In the genomic region with DNA sequence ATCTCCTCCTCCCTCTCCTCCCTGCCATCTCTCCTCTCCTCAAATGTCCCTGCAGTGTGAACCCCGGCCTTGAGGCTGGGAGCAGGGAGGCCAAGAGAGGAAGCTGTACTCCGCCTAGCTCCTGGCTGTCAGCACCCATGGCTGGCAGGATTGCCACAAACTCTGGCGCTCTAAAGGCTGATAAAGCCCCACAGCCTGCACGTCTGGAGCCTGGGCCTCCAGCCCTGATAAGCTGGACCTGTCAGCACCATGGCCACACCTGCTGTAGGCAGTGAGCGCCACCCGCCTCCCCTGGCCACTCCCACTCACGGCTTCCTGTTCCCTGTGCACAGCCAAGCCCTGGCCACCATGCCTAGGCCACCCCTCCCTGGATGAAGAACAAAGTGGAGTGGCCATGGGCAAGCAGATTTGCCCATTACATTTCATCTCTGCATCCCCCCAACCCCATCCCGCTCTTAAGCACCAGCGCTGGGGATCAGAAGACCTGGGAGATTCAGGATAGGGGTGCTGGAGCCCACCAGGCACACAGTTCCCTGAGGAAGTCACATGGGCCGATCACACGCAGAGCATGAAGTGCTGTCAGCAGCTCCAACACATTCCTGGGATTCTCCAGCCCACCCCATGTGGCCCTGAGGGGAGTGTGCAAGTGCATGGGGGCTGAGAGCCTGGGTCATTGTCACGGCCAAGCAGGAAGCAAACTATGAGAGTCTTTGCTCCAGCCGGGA, we compare ENCODE assay signal across 11 cellular contexts. TPM values are rescaled to one million over a fixed set of nuclear protein-coding genes. Genes with fewer than 3 reads are reported as not detected.
DNase-seq lines count a peak whose midpoint lies in the region; ATAC-seq and TF ChIP-seq lines count a peak whose summit lies in the region.
"Had no signal": no experiment of that assay in that cellular context is flagged by ENCODE, and none has a peak within 500 bp of the region (broad histone marks: within the 10 kb centered on the region; RNA-seq: fewer than 3 reads in every experiment).

No MANE protein-coding gene starts in this region.

- no peak overlapping the region for H3K27ac Mint-ChIP-seq in activated CD4-positive, alpha-beta T cell treated with anti-CD3 and anti-CD28 coated beads, Interleukin-2, amount 10 ng/mL, durations not matched to agents 24 days and 14 days
- peak overlapping the region; percentile 26 for H3K27ac Mint-ChIP-seq in type B pancreatic cell

- H2AFZ ChIP-seq in Karpas-422 (ENCODE audit: low read length) = no peak overlapping the region

- H3K79me2 ChIP-seq in Karpas-422 (ENCODE audit: low read length) = no peaks in the 10 kb centered on the region

- intact Hi-C loops in activated CD4-positive, alpha-beta T cell treated with anti-CD3 and anti-CD28 coated beads, Interleukin-2, amount 10 ng/mL, durations not matched to agents 24 days and 14 days (cut with micrococcal nuclease) = no loop called here
- intact Hi-C loops in left ventricle myocardium superior (cut with micrococcal nuclease) = no loop called here

- H3K36me3 Mint-ChIP-seq in activated CD4-positive, alpha-beta T cell treated with anti-CD3 and anti-CD28 coated beads, Interleukin-2, amount 10 ng/mL, durations not matched to agents 24 days and 14 days (ENCODE audit: low read depth) = no peaks in the 10 kb centered on the region
- no peaks in the 10 kb centered on the region for H3K36me3 Mint-ChIP-seq in type B pancreatic cell

- H3K27ac ChIP-seq in RWPE2 (ENCODE audit: poor library complexity, severe bottlenecking) (no peak overlapping the region), Karpas-422 (ENCODE audit: low read length) (no peak overlapping the region)

- ATAC-seq in RWPE2 (ENCODE audit: low read depth) = peak; percentile 42; the same call in 2 of the 3 replicates
- peak; percentile 73 for ATAC-seq in left ventricle myocardium superior

- no peaks in the 10 kb centered on the region for H3K27me3 Mint-ChIP-seq in activated CD4-positive, alpha-beta T cell treated with anti-CD3 and anti-CD28 coated beads, Interleukin-2, amount 10 ng/mL, durations not matched to agents 24 days and 14 days
- H3K27me3 Mint-ChIP-seq in type B pancreatic cell = no peaks in the 10 kb centered on the region

- no peaks in the 10 kb centered on the region for H3K9me2 ChIP-seq in Karpas-422 (replicated peaks; ENCODE audit: insufficient read depth, low read length)

- H3K9ac ChIP-seq in Karpas-422 (ENCODE audit: low read length) = no peak overlapping the region

- peaks cover 5% of the 10 kb centered on the region for H3K4me1 Mint-ChIP-seq in activated CD4-positive, alpha-beta T cell treated with anti-CD3 and anti-CD28 coated beads, Interleukin-2, amount 10 ng/mL, durations not matched to agents 24 days and 14 days
- peaks cover 15% of the 10 kb centered on the region for H3K4me1 Mint-ChIP-seq in type B pancreatic cell (ENCODE audit: unreplicated experiment)

- H3K4me3 ChIP-seq in RWPE2 (ENCODE audit: severe bottlenecking) (no peak overlapping the region), Karpas-422 (ENCODE audit: low read length) (no peak overlapping the region)

- no peaks in the 10 kb centered on the region for H3K9me3 Mint-ChIP-seq in activated CD4-positive, alpha-beta T cell treated with anti-CD3 and anti-CD28 coated beads, Interleukin-2, amount 10 ng/mL, durations not matched to agents 24 days and 14 days
- H3K9me3 Mint-ChIP-seq in type B pancreatic cell = no peaks in the 10 kb centered on the region

- no peaks in the 10 kb centered on the region for H3K9me3 ChIP-seq in RWPE2 (ENCODE audit: severe bottlenecking)
- H3K9me3 ChIP-seq in Karpas-422 (ENCODE audit: low read length) = no peaks in the 10 kb centered on the region

- no peak overlapping the region for H3K4me2 ChIP-seq in Karpas-422 (ENCODE audit: low read depth, low read length, poor library complexity, severe bottlenecking)

- TF ChIP-seq CTCF in RWPE2 (IDR thresholded peaks at IDR 0.05; ENCODE audit: poor library complexity, severe bottlenecking) (no peak), type B pancreatic cell (conservative IDR thresholded peaks at IDR 0.05) (no peak)

- H3K4me1 ChIP-seq in RWPE2 (ENCODE audit: insufficient read depth, poor library complexity, severe bottlenecking) (no peaks in the 10 kb centered on the region), Karpas-422 (ENCODE audit: low read length) (no peaks in the 10 kb centered on the region)

- no peaks in the 10 kb centered on the region for H4K20me1 ChIP-seq in Karpas-422 (ENCODE audit: insufficient read depth, low read depth, low read length)

- H3K36me3 ChIP-seq in RWPE2 (ENCODE audit: low read depth) (no peaks in the 10 kb centered on the region), Karpas-422 (ENCODE audit: insufficient read depth, low read length) (no peaks in the 10 kb centered on the region)

- peak; percentile 66 for DNase-seq in activated CD4-positive, alpha-beta T cell treated with anti-CD3 and anti-CD28 coated beads, Interleukin-2, amount 10 ng/mL, durations not matched to agents 24 days and 14 days
- no peak for DNase-seq in activated CD4-positive, alpha-beta T cell treated with anti-CD3 and anti-CD28 coated beads for 1 hour
- DNase-seq in RWPE2 (ENCODE audit: low spot score) (no peak), left ventricle myocardium superior (peak; percentile 93), type B pancreatic cell (ENCODE audit: extremely low spot score, unreplicated experiment) (no peak), Karpas-422 (no peak), NCI-H1436 treated with DMSO at 0.1 percent for 48 hours (lab: John Stamatoyannopoulos, UW) (no peak), kidney glomerular epithelial cell (lab: John Stamatoyannopoulos, UW) (no peak)
- DNase-seq: activated CD4-positive, alpha-beta T cell treated with anti-CD3 and anti-CD28 coated beads for 48 hours; stimulated activated CD4-positive, alpha-beta T cell treated with anti-CD3 and anti-CD28 coated beads, Interleukin-2, amount 100 ng/mL, for 48 hours had no signal

- no peaks in the 10 kb centered on the region for H3K27me3 ChIP-seq in RWPE2 (ENCODE audit: insufficient read depth, poor library complexity, severe bottlenecking)
- H3K27me3 ChIP-seq in Karpas-422 (ENCODE audit: low read length) = no peaks in the 10 kb centered on the region

- H3K4me3 Mint-ChIP-seq in activated CD4-positive, alpha-beta T cell treated with anti-CD3 and anti-CD28 coated beads, Interleukin-2, amount 10 ng/mL, durations not matched to agents 24 days and 14 days = no peak overlapping the region
- H3K4me3 Mint-ChIP-seq in type B pancreatic cell = peak overlapping the region; percentile 28

RNA-seq across cellular contexts. Expression of a gene that starts 24.2 kb away (rescaled TPM):
- not detected in 2 replicates for total RNA-seq in activated CD4-positive, alpha-beta T cell treated with anti-CD3 and anti-CD28 coated beads, Interleukin-2, amount 10 ng/mL, durations not matched to agents 24 days and 14 days
- not detected for total RNA-seq in left ventricle myocardium superior
- 0.71 and 1.7 TPM in 2 replicates for total RNA-seq in type B pancreatic cell (ENCODE audit: low replicate concordance)
- not detected in 2 replicates for total RNA-seq in Karpas-422 (2014; rRNA removed; shearing (Covaris generic); ENCODE audit: low replicate concordance)

RNA-seq across cellular contexts. Expression of a gene that starts 35.4 kb away (rescaled TPM):
- not detected in 2 replicates for total RNA-seq in activated CD4-positive, alpha-beta T cell treated with anti-CD3 and anti-CD28 coated beads, Interleukin-2, amount 10 ng/mL, durations not matched to agents 24 days and 14 days
- total RNA-seq in left ventricle myocardium superior = 5.5 TPM
- not detected in 2 replicates for total RNA-seq in type B pancreatic cell (ENCODE audit: low replicate concordance)
- not detected in 2 replicates for total RNA-seq in Karpas-422 (2014; rRNA removed; shearing (Covaris generic); ENCODE audit: low replicate concordance)
- total RNA-seq: fibroblast of villous mesenchyme had no signal

RNA-seq across cellular contexts. Expression of a gene that starts 43.3 kb away (rescaled TPM):
- total RNA-seq in activated CD4-positive, alpha-beta T cell treated with anti-CD3 and anti-CD28 coated beads, Interleukin-2, amount 10 ng/mL, durations not matched to agents 24 days and 14 days = 34.1 and 36.5 TPM in 2 replicates
- total RNA-seq in left ventricle myocardium superior (35.8 TPM), type B pancreatic cell (ENCODE audit: low replicate concordance) (39.5 and 50.3 TPM in 2 replicates)
- total RNA-seq in Karpas-422 (2014; rRNA removed; shearing (Covaris generic); ENCODE audit: low replicate concordance) = 48.4 and 94.6 TPM in 2 replicates

RNA-seq across cellular contexts. Expression of a gene that starts 51.5 kb away (rescaled TPM):
- 40.3 and 40.6 TPM in 2 replicates for total RNA-seq in activated CD4-positive, alpha-beta T cell treated with anti-CD3 and anti-CD28 coated beads, Interleukin-2, amount 10 ng/mL, durations not matched to agents 24 days and 14 days
- 64.4 TPM for total RNA-seq in left ventricle myocardium superior
- 81.8 and 110 TPM in 2 replicates for total RNA-seq in type B pancreatic cell (ENCODE audit: low replicate concordance)
- total RNA-seq in Karpas-422 (2014; rRNA removed; shearing (Covaris generic); ENCODE audit: low replicate concordance) = 35.9 and 55.3 TPM in 2 replicates

Comparison
In these comparisons a context has a peak if more than half of its experiments do, and no peak if none do; other contexts are left out.
1. DNase-seq: peak in activated CD4-positive, alpha-beta T cell treated with anti-CD3 and anti-CD28 coated beads, Interleukin-2, amount 10 ng/mL, durations not matched to agents 24 days and 14 days (single experiment) and left ventricle myocardium superior (single experiment); none in activated CD4-positive, alpha-beta T cell treated with anti-CD3 and anti-CD28 coated beads for 1 hour (single experiment), RWPE2 (single experiment), type B pancreatic cell (single experiment), Karpas-422 (single experiment), NCI-H1436 treated with DMSO at 0.1 percent for 48 hours (single experiment) and kidney glomerular epithelial cell (single experiment).